1 cellular context compared by ENCODE assay signal in genomic region chrX:40095588-40096394, GRCh38.
TF ChIP-seq lines count a peak whose summit lies in the region.

No MANE protein-coding gene starts in this region.

TF ChIP-seq in H1, 55 proteins besides CTCF, POLR2A, EP300 and RAD21 (continued from another document):
- TF ChIP-seq POU5F1 (IDR thresholded peaks at IDR 0.05; ENCODE audit: low read depth, low read length), result no peak
- no peak for TF ChIP-seq RNF2 (IDR thresholded peaks at IDR 0.05; ENCODE audit: borderline replicate concordance, low read depth, low read length, missing control alignments, poor library complexity, severe bottlenecking)
- no peak for TF ChIP-seq CHD2 (IDR thresholded peaks at IDR 0.05; ENCODE audit: low read length)
- TF ChIP-seq JUN (IDR thresholded peaks at IDR 0.05; ENCODE audit: low read depth, low read length), result no peak
- no peak for TF ChIP-seq TBP (IDR thresholded peaks at IDR 0.05; ENCODE audit: low read depth, low read length)
- TF ChIP-seq ASH2L (IDR thresholded peaks at IDR 0.05; ENCODE audit: low read length), result no peak
- TF ChIP-seq JUND (IDR thresholded peaks at IDR 0.05; ENCODE audit: low read length), result no peak
- no peak for TF ChIP-seq ATF2 (IDR thresholded peaks at IDR 0.05; ENCODE audit: low read length)
